9 cellular contexts compared by ENCODE assay signal in genomic region chr11:81658722-81659121, GRCh38.
DNase-seq lines count a peak whose midpoint lies in the region; ATAC-seq and TF ChIP-seq lines count a peak whose summit lies in the region.
"Had no signal": no experiment of that assay in that cellular context is flagged by ENCODE, and none has a peak within 500 bp of the region (broad histone marks: within the 10 kb centered on the region; RNA-seq: fewer than 3 reads in every experiment).

No MANE protein-coding gene starts in this region.

- no peak for TF ChIP-seq POLR2A in spleen (IDR thresholded peaks at IDR 0.05)

- H3K9me3 ChIP-seq in OCI-LY3 (ENCODE audit: insufficient read depth, low read length) (no peaks in the 10 kb centered on the region), spleen (peaks cover 0 to 38% (median 9%) of the 10 kb centered on the region in 8 donors)
- H3K9me3 ChIP-seq: pancreas had no signal

- DNase-seq in activated CD4-positive, alpha-beta T cell treated with anti-CD3 and anti-CD28 coated beads, Interleukin-2, amount 10 ng/mL, durations not matched to agents 24 days and 14 days, result peak; percentile 62
- DNase-seq in activated CD4-positive, alpha-beta T cell treated with anti-CD3 and anti-CD28 coated beads, Interleukin-2, amount 50 U/mL, for 4 hours, result no peak
- peak; percentile 14 for DNase-seq in iris pigment epithelial cell (ENCODE audit: low read depth)
- no peak for DNase-seq in spleen
- DNase-seq in activated CD4-positive, CD25-positive, alpha-beta regulatory T cell (lab: John Stamatoyannopoulos, UW), result no peak

- peak; percentile 86 for TF ChIP-seq CTCF in OCI-LY3 (IDR thresholded peaks at IDR 0.05; ENCODE audit: low read depth, low read length)
- peak in 1 of 11 experiments; percentile 22 for TF ChIP-seq CTCF in spleen (IDR thresholded peaks at IDR 0.05 in 8 of 11, conservative IDR thresholded peaks at IDR 0.05 in 3 of 11)

- H3K79me2 ChIP-seq in OCI-LY3 (ENCODE audit: low read length), result no peaks in the 10 kb centered on the region

- H3K4me2 ChIP-seq in OCI-LY3 (ENCODE audit: low read length), result no peak overlapping the region

- H3K27ac ChIP-seq in OCI-LY3 (ENCODE audit: low read length), result no peak overlapping the region
- H3K27ac ChIP-seq in spleen, result no peak overlapping the region
- H3K27ac ChIP-seq: pancreas had no signal

- H3K36me3 ChIP-seq in OCI-LY3 (replicated peaks; ENCODE audit: low read depth, low read length) (no peaks in the 10 kb centered on the region), spleen (no peaks in the 10 kb centered on the region)
- H3K36me3 ChIP-seq: pancreas had no signal

- WGBS in spleen, 5 donors, result 42 to 59% (median 46%) methylated on average over 1 of the region's 1 CpG

- ATAC-seq in HG02588 (IDR thresholded peaks at IDR 0.05; ENCODE audit: unreplicated experiment) (peak; percentile 69), GM21381 (IDR thresholded peaks at IDR 0.05; ENCODE audit: unreplicated experiment) (no peak)
- ATAC-seq: pancreas had no signal

- no peaks in the 10 kb centered on the region for H3K36me3 Mint-ChIP-seq in activated CD4-positive, alpha-beta T cell treated with anti-CD3 and anti-CD28 coated beads, Interleukin-2, amount 10 ng/mL, durations not matched to agents 24 days and 14 days (ENCODE audit: low read depth)

- no peak overlapping the region for H3K9ac ChIP-seq in OCI-LY3 (ENCODE audit: low read length)

- no peak overlapping the region for H2AFZ ChIP-seq in OCI-LY3 (ENCODE audit: low read depth, low read length)

- intact Hi-C loops in activated CD4-positive, alpha-beta T cell treated with anti-CD3 and anti-CD28 coated beads, Interleukin-2, amount 10 ng/mL, durations not matched to agents 24 days and 14 days (cut with micrococcal nuclease), result loop anchor here (5.0 to 10.0 kb wide), 3 partner anchors 126 to 569 kb away; no protein-coding TSS in a partner anchor
- intact Hi-C loops in spleen (cut with DNase I; ENCODE audit: low total_unique reads), result no loop called here

- H3K27me3 ChIP-seq in OCI-LY3 (ENCODE audit: low read depth, low read length) (no peaks in the 10 kb centered on the region), spleen (replicated peaks in 1 of 7) (no peaks in the 10 kb centered on the region)
- H3K27me3 ChIP-seq: pancreas had no signal

- no peak overlapping the region for H3K27ac Mint-ChIP-seq in activated CD4-positive, alpha-beta T cell treated with anti-CD3 and anti-CD28 coated beads, Interleukin-2, amount 10 ng/mL, durations not matched to agents 24 days and 14 days

- H3K4me1 ChIP-seq in OCI-LY3 (ENCODE audit: low read length) (no peaks in the 10 kb centered on the region), spleen (no peaks in the 10 kb centered on the region)
- H3K4me1 ChIP-seq: pancreas had no signal

- no peaks in the 10 kb centered on the region for H3K27me3 Mint-ChIP-seq in activated CD4-positive, alpha-beta T cell treated with anti-CD3 and anti-CD28 coated beads, Interleukin-2, amount 10 ng/mL, durations not matched to agents 24 days and 14 days

- H3K4me3 ChIP-seq in OCI-LY3 (ENCODE audit: low read length), result no peak overlapping the region
- no peak overlapping the region for H3K4me3 ChIP-seq in spleen
- H3K4me3 ChIP-seq: pancreas had no signal

- no peak overlapping the region for H3K4me3 Mint-ChIP-seq in activated CD4-positive, alpha-beta T cell treated with anti-CD3 and anti-CD28 coated beads, Interleukin-2, amount 10 ng/mL, durations not matched to agents 24 days and 14 days

- H3K4me1 Mint-ChIP-seq in activated CD4-positive, alpha-beta T cell treated with anti-CD3 and anti-CD28 coated beads, Interleukin-2, amount 10 ng/mL, durations not matched to agents 24 days and 14 days, result no peaks in the 10 kb centered on the region

- H3K9me3 Mint-ChIP-seq in activated CD4-positive, alpha-beta T cell treated with anti-CD3 and anti-CD28 coated beads, Interleukin-2, amount 10 ng/mL, durations not matched to agents 24 days and 14 days, result no peaks in the 10 kb centered on the region

- no peaks in the 10 kb centered on the region for H4K20me1 ChIP-seq in OCI-LY3 (ENCODE audit: insufficient read depth, low read length)

Comparison
In these comparisons a context has a peak if more than half of its experiments do, and no peak if none do; other contexts are left out.
1. DNase-seq: peak in activated CD4-positive, alpha-beta T cell treated with anti-CD3 and anti-CD28 coated beads, Interleukin-2, amount 10 ng/mL, durations not matched to agents 24 days and 14 days (single experiment) and iris pigment epithelial cell (single experiment); none in activated CD4-positive, alpha-beta T cell treated with anti-CD3 and anti-CD28 coated beads, Interleukin-2, amount 50 U/mL, for 4 hours (0 of 2), spleen (single experiment) and activated CD4-positive, CD25-positive, alpha-beta regulatory T cell (0 of 4).